ENCODE assay signal across 1 cellular context in the genomic region with DNA sequence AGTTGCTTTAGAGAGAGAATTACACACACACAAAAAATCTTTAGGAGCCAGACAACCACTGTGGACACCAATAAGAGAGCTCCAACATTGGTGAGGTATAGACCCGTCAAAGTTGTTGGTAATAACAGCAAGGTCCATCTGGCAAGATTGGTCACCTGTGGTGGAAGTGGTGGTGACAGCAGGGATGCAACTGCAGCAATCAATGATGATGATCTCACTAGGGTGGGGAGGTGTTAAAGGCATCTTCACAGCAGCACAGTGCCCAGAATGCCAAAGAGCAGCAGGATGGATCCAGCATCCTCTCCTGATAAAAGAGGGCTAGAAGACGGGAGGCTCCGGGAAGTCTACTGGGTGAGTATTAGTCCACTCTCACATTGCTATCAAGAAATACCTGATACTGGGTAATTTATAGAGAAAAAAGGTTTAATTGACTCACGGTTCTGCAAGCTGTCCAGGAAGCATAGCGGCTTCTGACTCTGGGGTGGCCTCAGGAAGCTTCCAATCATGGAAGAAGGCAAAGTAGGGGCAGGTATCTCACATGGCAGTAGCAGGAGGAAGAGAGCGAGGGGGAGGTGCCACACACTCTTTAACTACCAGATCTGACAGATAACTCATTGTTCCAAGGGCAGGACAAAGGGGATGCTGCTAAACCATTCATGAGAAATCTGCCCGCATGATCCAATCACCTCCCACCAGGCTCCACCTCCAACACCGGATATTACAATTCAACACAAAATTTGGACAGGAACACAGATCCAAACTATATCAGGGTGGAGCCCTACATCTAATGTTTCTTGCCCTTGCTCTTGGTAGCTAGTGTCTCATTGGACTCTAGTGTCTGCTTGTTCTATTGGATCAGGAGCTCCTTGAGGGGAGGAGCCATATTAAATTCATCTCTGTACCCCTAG.
TF ChIP-seq lines count a peak whose summit lies in the region.

No MANE protein-coding gene starts in this region.

TF ChIP-seq in GM23338, 12 proteins besides CTCF, POLR2A, EP300 and RAD21 (continued from another document):
- TF ChIP-seq, protein P1, sequence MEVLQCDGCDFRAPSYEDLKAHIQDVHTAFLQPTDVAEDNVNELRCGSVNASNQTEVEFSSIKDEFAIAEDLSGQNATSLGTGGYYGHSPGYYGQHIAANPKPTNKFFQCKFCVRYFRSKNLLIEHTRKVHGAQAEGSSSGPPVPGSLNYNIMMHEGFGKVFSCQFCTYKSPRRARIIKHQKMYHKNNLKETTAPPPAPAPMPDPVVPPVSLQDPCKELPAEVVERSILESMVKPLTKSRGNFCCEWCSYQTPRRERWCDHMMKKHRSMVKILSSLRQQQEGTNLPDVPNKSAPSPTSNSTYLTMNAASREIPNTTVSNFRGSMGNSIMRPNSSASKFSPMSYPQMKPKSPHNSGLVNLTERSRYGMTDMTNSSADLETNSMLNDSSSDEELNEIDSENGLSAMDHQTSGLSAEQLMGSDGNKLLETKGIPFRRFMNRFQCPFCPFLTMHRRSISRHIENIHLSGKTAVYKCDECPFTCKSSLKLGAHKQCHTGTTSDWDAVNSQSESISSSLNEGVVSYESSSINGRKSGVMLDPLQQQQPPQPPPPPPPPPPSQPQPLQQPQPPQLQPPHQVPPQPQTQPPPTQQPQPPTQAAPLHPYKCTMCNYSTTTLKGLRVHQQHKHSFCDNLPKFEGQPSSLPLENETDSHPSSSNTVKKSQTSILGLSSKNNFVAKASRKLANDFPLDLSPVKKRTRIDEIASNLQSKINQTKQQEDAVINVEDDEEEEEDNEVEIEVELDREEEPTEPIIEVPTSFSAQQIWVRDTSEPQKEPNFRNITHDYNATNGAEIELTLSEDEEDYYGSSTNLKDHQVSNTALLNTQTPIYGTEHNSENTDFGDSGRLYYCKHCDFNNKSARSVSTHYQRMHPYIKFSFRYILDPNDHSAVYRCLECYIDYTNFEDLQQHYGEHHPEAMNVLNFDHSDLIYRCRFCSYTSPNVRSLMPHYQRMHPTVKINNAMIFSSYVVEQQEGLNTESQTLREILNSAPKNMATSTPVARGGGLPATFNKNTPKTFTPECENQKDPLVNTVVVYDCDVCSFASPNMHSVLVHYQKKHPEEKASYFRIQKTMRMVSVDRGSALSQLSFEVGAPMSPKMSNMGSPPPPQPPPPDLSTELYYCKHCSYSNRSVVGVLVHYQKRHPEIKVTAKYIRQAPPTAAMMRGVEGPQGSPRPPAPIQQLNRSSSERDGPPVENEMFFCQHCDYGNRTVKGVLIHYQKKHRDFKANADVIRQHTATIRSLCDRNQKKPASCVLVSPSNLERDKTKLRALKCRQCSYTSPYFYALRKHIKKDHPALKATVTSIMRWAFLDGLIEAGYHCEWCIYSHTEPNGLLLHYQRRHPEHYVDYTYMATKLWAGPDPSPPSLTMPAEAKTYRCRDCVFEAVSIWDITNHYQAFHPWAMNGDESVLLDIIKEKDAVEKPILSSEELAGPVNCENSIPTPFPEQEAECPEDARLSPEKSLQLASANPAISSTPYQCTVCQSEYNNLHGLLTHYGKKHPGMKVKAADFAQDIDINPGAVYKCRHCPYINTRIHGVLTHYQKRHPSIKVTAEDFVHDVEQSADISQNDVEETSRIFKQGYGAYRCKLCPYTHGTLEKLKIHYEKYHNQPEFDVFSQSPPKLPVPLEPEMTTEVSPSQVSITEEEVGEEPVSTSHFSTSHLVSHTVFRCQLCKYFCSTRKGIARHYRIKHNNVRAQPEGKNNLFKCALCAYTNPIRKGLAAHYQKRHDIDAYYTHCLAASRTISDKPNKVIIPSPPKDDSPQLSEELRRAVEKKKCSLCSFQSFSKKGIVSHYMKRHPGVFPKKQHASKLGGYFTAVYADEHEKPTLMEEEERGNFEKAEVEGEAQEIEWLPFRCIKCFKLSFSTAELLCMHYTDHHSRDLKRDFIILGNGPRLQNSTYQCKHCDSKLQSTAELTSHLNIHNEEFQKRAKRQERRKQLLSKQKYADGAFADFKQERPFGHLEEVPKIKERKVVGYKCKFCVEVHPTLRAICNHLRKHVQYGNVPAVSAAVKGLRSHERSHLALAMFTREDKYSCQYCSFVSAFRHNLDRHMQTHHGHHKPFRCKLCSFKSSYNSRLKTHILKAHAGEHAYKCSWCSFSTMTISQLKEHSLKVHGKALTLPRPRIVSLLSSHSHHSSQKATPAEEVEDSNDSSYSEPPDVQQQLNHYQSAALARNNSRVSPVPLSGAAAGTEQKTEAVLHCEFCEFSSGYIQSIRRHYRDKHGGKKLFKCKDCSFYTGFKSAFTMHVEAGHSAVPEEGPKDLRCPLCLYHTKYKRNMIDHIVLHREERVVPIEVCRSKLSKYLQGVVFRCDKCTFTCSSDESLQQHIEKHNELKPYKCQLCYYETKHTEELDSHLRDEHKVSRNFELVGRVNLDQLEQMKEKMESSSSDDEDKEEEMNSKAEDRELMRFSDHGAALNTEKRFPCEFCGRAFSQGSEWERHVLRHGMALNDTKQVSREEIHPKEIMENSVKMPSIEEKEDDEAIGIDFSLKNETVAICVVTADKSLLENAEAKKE (CRISPR knock-in tag; IDR thresholded peaks at IDR 0.05) = no peak
- TF ChIP-seq POLR2AphosphoS5 (IDR thresholded peaks at IDR 0.05; ENCODE audit: low read depth) (no peak), STAT1 (IDR thresholded peaks at IDR 0.05; ENCODE audit: unreplicated experiment) (no peak), EZH2phosphoT487 (IDR thresholded peaks at IDR 0.05; ENCODE audit: unreplicated experiment) (no peak), CREB1 (CRISPR knock-in tag; IDR thresholded peaks at IDR 0.05; ENCODE audit: low read depth) (no peak), EZH2 (IDR thresholded peaks at IDR 0.05; ENCODE audit: low read depth, unreplicated experiment) (no peak), ZNF114 (CRISPR knock-in tag; IDR thresholded peaks at IDR 0.05) (no peak), ZNF331 (CRISPR knock-in tag; IDR thresholded peaks at IDR 0.05; ENCODE audit: low read depth) (no peak)
- TF ChIP-seq, protein P2, sequence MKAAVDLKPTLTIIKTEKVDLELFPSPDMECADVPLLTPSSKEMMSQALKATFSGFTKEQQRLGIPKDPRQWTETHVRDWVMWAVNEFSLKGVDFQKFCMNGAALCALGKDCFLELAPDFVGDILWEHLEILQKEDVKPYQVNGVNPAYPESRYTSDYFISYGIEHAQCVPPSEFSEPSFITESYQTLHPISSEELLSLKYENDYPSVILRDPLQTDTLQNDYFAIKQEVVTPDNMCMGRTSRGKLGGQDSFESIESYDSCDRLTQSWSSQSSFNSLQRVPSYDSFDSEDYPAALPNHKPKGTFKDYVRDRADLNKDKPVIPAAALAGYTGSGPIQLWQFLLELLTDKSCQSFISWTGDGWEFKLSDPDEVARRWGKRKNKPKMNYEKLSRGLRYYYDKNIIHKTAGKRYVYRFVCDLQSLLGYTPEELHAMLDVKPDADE (IDR thresholded peaks at IDR 0.05) = no peak
- TF ChIP-seq, protein P3, sequence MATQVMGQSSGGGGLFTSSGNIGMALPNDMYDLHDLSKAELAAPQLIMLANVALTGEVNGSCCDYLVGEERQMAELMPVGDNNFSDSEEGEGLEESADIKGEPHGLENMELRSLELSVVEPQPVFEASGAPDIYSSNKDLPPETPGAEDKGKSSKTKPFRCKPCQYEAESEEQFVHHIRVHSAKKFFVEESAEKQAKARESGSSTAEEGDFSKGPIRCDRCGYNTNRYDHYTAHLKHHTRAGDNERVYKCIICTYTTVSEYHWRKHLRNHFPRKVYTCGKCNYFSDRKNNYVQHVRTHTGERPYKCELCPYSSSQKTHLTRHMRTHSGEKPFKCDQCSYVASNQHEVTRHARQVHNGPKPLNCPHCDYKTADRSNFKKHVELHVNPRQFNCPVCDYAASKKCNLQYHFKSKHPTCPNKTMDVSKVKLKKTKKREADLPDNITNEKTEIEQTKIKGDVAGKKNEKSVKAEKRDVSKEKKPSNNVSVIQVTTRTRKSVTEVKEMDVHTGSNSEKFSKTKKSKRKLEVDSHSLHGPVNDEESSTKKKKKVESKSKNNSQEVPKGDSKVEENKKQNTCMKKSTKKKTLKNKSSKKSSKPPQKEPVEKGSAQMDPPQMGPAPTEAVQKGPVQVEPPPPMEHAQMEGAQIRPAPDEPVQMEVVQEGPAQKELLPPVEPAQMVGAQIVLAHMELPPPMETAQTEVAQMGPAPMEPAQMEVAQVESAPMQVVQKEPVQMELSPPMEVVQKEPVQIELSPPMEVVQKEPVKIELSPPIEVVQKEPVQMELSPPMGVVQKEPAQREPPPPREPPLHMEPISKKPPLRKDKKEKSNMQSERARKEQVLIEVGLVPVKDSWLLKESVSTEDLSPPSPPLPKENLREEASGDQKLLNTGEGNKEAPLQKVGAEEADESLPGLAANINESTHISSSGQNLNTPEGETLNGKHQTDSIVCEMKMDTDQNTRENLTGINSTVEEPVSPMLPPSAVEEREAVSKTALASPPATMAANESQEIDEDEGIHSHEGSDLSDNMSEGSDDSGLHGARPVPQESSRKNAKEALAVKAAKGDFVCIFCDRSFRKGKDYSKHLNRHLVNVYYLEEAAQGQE (IDR thresholded peaks at IDR 0.05; ENCODE audit: unreplicated experiment) = no peak
